In genomic region chr22:42648017-42648367, GRCh38 we compare ENCODE assay signal across 8 cellular contexts. TPM values are rescaled to one million over a fixed set of nuclear protein-coding genes. Genes with fewer than 3 reads are reported as not detected.
DNase-seq lines count a peak whose midpoint lies in the region; ATAC-seq and TF ChIP-seq lines count a peak whose summit lies in the region.

No MANE protein-coding gene starts in this region.

- H3K4me2 ChIP-seq in Loucy (ENCODE audit: low read depth, low read length, poor library complexity, severe bottlenecking): peak overlapping the region; percentile 99

- H3K36me3 Mint-ChIP-seq in dendritic cell treated with granulocyte-macrophage colony-stimulating factor and Interleukin-4, amounts not matched to agents 40 ng/mL and 50 ng/mL, for 4 days (ENCODE audit: low read depth): peaks cover 33% of the 10 kb centered on the region
- no peaks in the 10 kb centered on the region for H3K36me3 Mint-ChIP-seq in natural killer cell treated with Interleukin-12 subunit alpha and Interleukin-12 subunit beta and Interleukin-15 and Interleukin-18, amount 100 ng/mL, for 72 hours

- H3K36me3 ChIP-seq in Loucy (ENCODE audit: insufficient read depth, low read length): no peaks in the 10 kb centered on the region
- H3K36me3 ChIP-seq in H7 (replicated peaks; ENCODE audit: control insufficient read depth, insufficient read depth, low read length): no peaks in the 10 kb centered on the region

- H3K27me3 ChIP-seq in Loucy (ENCODE audit: insufficient read depth, low read length, poor library complexity, severe bottlenecking): no peaks in the 10 kb centered on the region
- H3K27me3 ChIP-seq in H7 (ENCODE audit: control insufficient read depth, insufficient read depth, low read length): no peaks in the 10 kb centered on the region

- no peak for DNase-seq in AG10803 (ENCODE audit: low read depth)
- no peak for DNase-seq in natural killer cell treated with Interleukin-12 subunit alpha and Interleukin-12 subunit beta and Interleukin-15 and Interleukin-18, amount 100 ng/mL, for 72 hours (ENCODE audit: low spot score)
- DNase-seq in EL: no peak
- no peak for DNase-seq in H7
- no peak for DNase-seq in posterior cingulate gyrus
- DNase-seq in activated CD4-positive, alpha-beta T cell treated with anti-CD3 and anti-CD28 coated beads, Interleukin-2, amount 50 U/mL, for 1 hour: no peak

- intact Hi-C loops in dendritic cell treated with granulocyte-macrophage colony-stimulating factor and Interleukin-4, amounts not matched to agents 40 ng/mL and 50 ng/mL, for 4 days (cut with micrococcal nuclease): loop anchor here (2.0 kb wide), 1 partner anchor 33 kb away; the partner anchor contains the start of gene POLDIP3
- intact Hi-C loops in posterior cingulate gyrus (cut with DNase I): loop anchor here (2.0 kb wide), 1 partner anchor 33 kb away; the partner anchor contains the start of gene POLDIP3

- no peaks in the 10 kb centered on the region for H3F3A ChIP-seq in Loucy (ENCODE audit: low read depth)

- peak overlapping the region; percentile 87 for H3K27ac Mint-ChIP-seq in dendritic cell treated with granulocyte-macrophage colony-stimulating factor and Interleukin-4, amounts not matched to agents 40 ng/mL and 50 ng/mL, for 4 days
- H3K27ac Mint-ChIP-seq in natural killer cell treated with Interleukin-12 subunit alpha and Interleukin-12 subunit beta and Interleukin-15 and Interleukin-18, amount 100 ng/mL, for 72 hours: peak overlapping the region; percentile 85 to 87

- H3K4me3 Mint-ChIP-seq in dendritic cell treated with granulocyte-macrophage colony-stimulating factor and Interleukin-4, amounts not matched to agents 40 ng/mL and 50 ng/mL, for 4 days: peak overlapping the region; percentile 87
- H3K4me3 Mint-ChIP-seq in natural killer cell treated with Interleukin-12 subunit alpha and Interleukin-12 subunit beta and Interleukin-15 and Interleukin-18, amount 100 ng/mL, for 72 hours: peak overlapping the region; percentile 99

- H4K20me1 ChIP-seq in Loucy (ENCODE audit: insufficient read depth, low read length, poor library complexity, severe bottlenecking): peaks cover 46% of the 10 kb centered on the region

- H3K4me1 ChIP-seq in Loucy (ENCODE audit: insufficient read depth, low read length, poor library complexity, severe bottlenecking): peaks cover 42% of the 10 kb centered on the region

- H3K79me2 ChIP-seq in Loucy (ENCODE audit: insufficient read depth, low read length): peaks cover 56% of the 10 kb centered on the region

- no peaks in the 10 kb centered on the region for H3K9me3 ChIP-seq in Loucy (ENCODE audit: insufficient read depth, low read depth, low read length)

- no peak for ATAC-seq in natural killer cell treated with Interleukin-12 subunit alpha and Interleukin-12 subunit beta and Interleukin-15 and Interleukin-18, amount 100 ng/mL, for 72 hours

- no peak for TF ChIP-seq CTCF in AG10803 (conservative IDR thresholded peaks at IDR 0.05; ENCODE audit: low read length)
- no peak for TF ChIP-seq CTCF in Loucy (conservative IDR thresholded peaks at IDR 0.05; ENCODE audit: low read length)

- no peaks in the 10 kb centered on the region for H3K27me3 Mint-ChIP-seq in dendritic cell treated with granulocyte-macrophage colony-stimulating factor and Interleukin-4, amounts not matched to agents 40 ng/mL and 50 ng/mL, for 4 days
- H3K27me3 Mint-ChIP-seq in natural killer cell treated with Interleukin-12 subunit alpha and Interleukin-12 subunit beta and Interleukin-15 and Interleukin-18, amount 100 ng/mL, for 72 hours: no peaks in the 10 kb centered on the region

- H3K9me2 ChIP-seq in Loucy (replicated peaks; ENCODE audit: low read depth, low read length): no peaks in the 10 kb centered on the region

- peaks cover 60% of the 10 kb centered on the region for H3K4me1 Mint-ChIP-seq in dendritic cell treated with granulocyte-macrophage colony-stimulating factor and Interleukin-4, amounts not matched to agents 40 ng/mL and 50 ng/mL, for 4 days (ENCODE audit: low read depth)
- peaks cover 19 to 29% of the 10 kb centered on the region in 2 donors for H3K4me1 Mint-ChIP-seq in natural killer cell treated with Interleukin-12 subunit alpha and Interleukin-12 subunit beta and Interleukin-15 and Interleukin-18, amount 100 ng/mL, for 72 hours (ENCODE audit: low read depth in 2 of 2)

- H3K9me3 Mint-ChIP-seq in dendritic cell treated with granulocyte-macrophage colony-stimulating factor and Interleukin-4, amounts not matched to agents 40 ng/mL and 50 ng/mL, for 4 days: no peaks in the 10 kb centered on the region
- H3K9me3 Mint-ChIP-seq in natural killer cell treated with Interleukin-12 subunit alpha and Interleukin-12 subunit beta and Interleukin-15 and Interleukin-18, amount 100 ng/mL, for 72 hours: no peaks in the 10 kb centered on the region

- no peak overlapping the region for H2AFZ ChIP-seq in Loucy (ENCODE audit: low read length)

- H3K4me3 ChIP-seq in AG10803 (ENCODE audit: low read length) (peak overlapping the region; percentile 98), Loucy (ENCODE audit: low read length, poor library complexity, severe bottlenecking) (peak overlapping the region; percentile 99), H7 (ENCODE audit: insufficient read depth, low read depth, low read length) (no peak overlapping the region; the same call in 1 of the 2 replicates)

- H3K9ac ChIP-seq in Loucy (ENCODE audit: low read depth, low read length, poor library complexity, severe bottlenecking): peak overlapping the region; percentile 93

RNA-seq across cellular contexts. Expression of gene CYB5R3, which starts 1.2 kb away (rescaled TPM):
- total RNA-seq in natural killer cell treated with Interleukin-12 subunit alpha and Interleukin-12 subunit beta and Interleukin-15 and Interleukin-18, amount 100 ng/mL, for 72 hours: 10 to 100 TPM; 79.6 to 96.7 TPM
- 75.6 and 86.8 TPM in 2 replicates for total RNA-seq in H7 (2014; rRNA removed; shearing (Covaris generic))

RNA-seq across cellular contexts. Expression of gene ATP5MGL, which starts 7.6 kb away (rescaled TPM):
- total RNA-seq in natural killer cell treated with Interleukin-12 subunit alpha and Interleukin-12 subunit beta and Interleukin-15 and Interleukin-18, amount 100 ng/mL, for 72 hours: 1 to 10 TPM in 1 of 2 donors, under 1 TPM in 1; 0.62 to 1.1 TPM
- total RNA-seq in H7 (2014; rRNA removed; shearing (Covaris generic)): 0.42 TPM in 1 of 2 replicates, not detected in the other

RNA-seq across cellular contexts. Expression of gene POLDIP3, which starts 33.3 kb away (rescaled TPM):
- total RNA-seq in natural killer cell treated with Interleukin-12 subunit alpha and Interleukin-12 subunit beta and Interleukin-15 and Interleukin-18, amount 100 ng/mL, for 72 hours: 10 to 100 TPM; 61.6 to 78.9 TPM
- 43.2 and 47.9 TPM in 2 replicates for total RNA-seq in H7 (2014; rRNA removed; shearing (Covaris generic))
